1 cellular context compared by ENCODE assay signal in genomic region chr13:27403727-27404385, GRCh38.
TF ChIP-seq lines count a peak whose summit lies in the region.

No MANE protein-coding gene starts in this region.

TF ChIP-seq in HepG2, 621 proteins besides CTCF, POLR2A, EP300 and RAD21 (continued from another document and continues in another):
- TF ChIP-seq ZNF576 (CRISPR knock-in tag; IDR thresholded peaks at IDR 0.05) (no peak), IKZF4 (CRISPR knock-in tag; IDR thresholded peaks at IDR 0.05; ENCODE audit: borderline replicate concordance, low read depth, not compliant biosample characterization) (no peak), KDM5B (CRISPR knock-in tag; IDR thresholded peaks at IDR 0.05; ENCODE audit: borderline replicate concordance) (peak; percentile 70; the same call in 1 of the 2 replicates), HMGXB3 (CRISPR knock-in tag; IDR thresholded peaks at IDR 0.05; ENCODE audit: borderline replicate concordance) (no peak), ZNF574 (CRISPR knock-in tag; IDR thresholded peaks at IDR 0.05) (peak; percentile 58), AKNA (CRISPR knock-in tag; IDR thresholded peaks at IDR 0.05; ENCODE audit: borderline replicate concordance) (no peak), ZNF644 (CRISPR knock-in tag; IDR thresholded peaks at IDR 0.05; ENCODE audit: low read depth) (no peak), KAT2B (IDR thresholded peaks at IDR 0.05; ENCODE audit: borderline replicate concordance, low read depth, low read length) (no peak), HNRNPL (IDR thresholded peaks at IDR 0.05; ENCODE audit: low read depth, low read length) (no peak), ZNF761 (CRISPR knock-in tag; conservative IDR thresholded peaks at IDR 0.05) (no peak; the same call in 1 of the 2 replicates), ZNF446 (CRISPR knock-in tag; IDR thresholded peaks at IDR 0.05) (no peak; the same call in 1 of the 2 replicates), ZKSCAN1 (IDR thresholded peaks at IDR 0.05; ENCODE audit: low read length) (no peak), HINFP (CRISPR knock-in tag; IDR thresholded peaks at IDR 0.05; ENCODE audit: low read depth) (no peak; the same call in 1 of the 2 replicates), ZNF615 (CRISPR knock-in tag; IDR thresholded peaks at IDR 0.05; ENCODE audit: borderline replicate concordance) (no peak), PRDM10 (CRISPR knock-in tag; IDR thresholded peaks at IDR 0.05; ENCODE audit: low read depth) (no peak), ZNF7 (CRISPR knock-in tag; IDR thresholded peaks at IDR 0.05) (0 out of 2 replicates have a peak, but pooled peaks have one; percentile 8), KDM4B (CRISPR knock-in tag; IDR thresholded peaks at IDR 0.05) (no peak; the same call in 1 of the 2 replicates), HIC2 (CRISPR knock-in tag; IDR thresholded peaks at IDR 0.05; ENCODE audit: low read depth) (no peak), PBX2 (CRISPR knock-in tag; IDR thresholded peaks at IDR 0.05) (no peak), NCOA2 (CRISPR knock-in tag; IDR thresholded peaks at IDR 0.05) (peak; percentile 19; the same call in 1 of the 2 replicates), TERF1 (CRISPR knock-in tag; IDR thresholded peaks at IDR 0.05) (no peak), ZFP36L1 (CRISPR knock-in tag; IDR thresholded peaks at IDR 0.05) (no peak), PHF20 (CRISPR knock-in tag; IDR thresholded peaks at IDR 0.05) (no peak), PLSCR1 (CRISPR knock-in tag; IDR thresholded peaks at IDR 0.05; ENCODE audit: borderline replicate concordance) (no peak), CENPBD1 (CRISPR knock-in tag; IDR thresholded peaks at IDR 0.05; ENCODE audit: borderline replicate concordance, low read depth) (no peak)
